In genomic region chr5:117761190-117761589, GRCh38 we compare ENCODE assay signal across 1 cellular context.
TF ChIP-seq lines count a peak whose summit lies in the region.

No MANE protein-coding gene starts in this region.

TF ChIP-seq in HepG2, 621 proteins besides CTCF, POLR2A, EP300 and RAD21 (continued from another document):
- TF ChIP-seq MEF2D (CRISPR knock-in tag; IDR thresholded peaks at IDR 0.05) (no peak), GTF3A (CRISPR knock-in tag; conservative IDR thresholded peaks at IDR 0.05) (no peak), CBX5 (CRISPR knock-in tag; IDR thresholded peaks at IDR 0.05; ENCODE audit: borderline replicate concordance) (no peak), FOXK2 (IDR thresholded peaks at IDR 0.05) (no peak), STAT6 (CRISPR knock-in tag; IDR thresholded peaks at IDR 0.05; ENCODE audit: borderline replicate concordance) (no peak), LCORL (IDR thresholded peaks at IDR 0.05) (no peak), LCORL (CRISPR knock-in tag; IDR thresholded peaks at IDR 0.05) (no peak), TOPORS (CRISPR knock-in tag; IDR thresholded peaks at IDR 0.05) (no peak), KLF15 (CRISPR knock-in tag; IDR thresholded peaks at IDR 0.05; ENCODE audit: borderline replicate concordance) (no peak)
